In genomic region chr12:41653386-41654110, GRCh38 we compare ENCODE assay signal across 17 cellular contexts.
"Had no signal": no experiment of that assay in that cellular context is flagged by ENCODE, and none has a peak within 500 bp of the region (broad histone marks: within the 10 kb centered on the region; RNA-seq: fewer than 3 reads in every experiment).

No MANE protein-coding gene starts in this region.

- H3K4me3 Mint-ChIP-seq: activated CD4-positive, alpha-beta memory T cell treated with anti-CD3 and anti-CD28 coated beads, Interleukin-2, amount 10 ng/mL, durations not matched to agents 7 days and 5 days; activated naive CD8-positive, alpha-beta T cell; activated T-cell treated with anti-CD3 and anti-CD28 coated beads, Interleukin-2, amount 50 U/mL, for 72 hours; naive B cell; WTC11 had no signal

- H2AFZ ChIP-seq: hepatocyte had no signal

- H3K4me1 ChIP-seq: body of pancreas, esophagus muscularis mucosa, pancreas, sigmoid colon had no signal

- H3K36me3 Mint-ChIP-seq: activated naive CD8-positive, alpha-beta T cell; naive B cell; WTC11 had no signal

- H3K79me2 ChIP-seq: hepatocyte had no signal

- H3K4me2 ChIP-seq: hepatocyte had no signal

- H3K36me3 ChIP-seq: esophagus muscularis mucosa, pancreas, sigmoid colon had no signal

- DNase-seq: activated CD4-positive, alpha-beta memory T cell treated with anti-CD3 and anti-CD28 coated beads, Interleukin-2, amount 10 ng/mL, durations not matched to agents 7 days and 5 days; activated CD4-positive, alpha-beta T cell treated with anti-CD3 and anti-CD28 coated beads for 4 hours; activated gamma-delta T cell treated with Interleukin-2 at 50 U/mL for 16 hours; activated T-cell treated with anti-CD3 and anti-CD28 coated beads, Interleukin-2, amount 50 U/mL, for 72 hours; amniotic stem cell; body of pancreas; caudate nucleus; islet precursor cell; naive B cell; pancreas; sigmoid colon; stimulated activated CD4-positive, alpha-beta T cell treated with anti-CD3 and anti-CD28 coated beads, Interleukin-12 subunit alpha, Interleukin-12 subunit beta, amount 100 ng/mL, for 4 hours; stimulated activated CD4-positive, alpha-beta T cell treated with anti-CD3 and anti-CD28 coated beads, Interleukin-2, amount 100 ng/mL, for 24 hours had no signal

- H3K9me3 Mint-ChIP-seq: activated CD4-positive, alpha-beta memory T cell treated with anti-CD3 and anti-CD28 coated beads, Interleukin-2, amount 10 ng/mL, durations not matched to agents 7 days and 5 days; activated T-cell treated with anti-CD3 and anti-CD28 coated beads, Interleukin-2, amount 50 U/mL, for 72 hours had no signal

- H3K9me3 ChIP-seq: body of pancreas, esophagus muscularis mucosa, pancreas, sigmoid colon had no signal

- H3K27me3 Mint-ChIP-seq: activated CD4-positive, alpha-beta memory T cell treated with anti-CD3 and anti-CD28 coated beads, Interleukin-2, amount 10 ng/mL, durations not matched to agents 7 days and 5 days; activated naive CD8-positive, alpha-beta T cell had no signal

- H3K4me3 ChIP-seq: body of pancreas, esophagus muscularis mucosa, hepatocyte, pancreas, sigmoid colon had no signal

- H3K27me3 ChIP-seq: body of pancreas, esophagus muscularis mucosa, hepatocyte, pancreas, sigmoid colon had no signal

- H3K27ac Mint-ChIP-seq: activated CD4-positive, alpha-beta memory T cell treated with anti-CD3 and anti-CD28 coated beads, Interleukin-2, amount 10 ng/mL, durations not matched to agents 7 days and 5 days; activated naive CD8-positive, alpha-beta T cell; activated T-cell treated with anti-CD3 and anti-CD28 coated beads, Interleukin-2, amount 50 U/mL, for 72 hours; naive B cell; WTC11 had no signal

- H3K4me1 Mint-ChIP-seq: activated CD4-positive, alpha-beta memory T cell treated with anti-CD3 and anti-CD28 coated beads, Interleukin-2, amount 10 ng/mL, durations not matched to agents 7 days and 5 days; naive B cell had no signal

- H3K27ac ChIP-seq: body of pancreas, esophagus muscularis mucosa, hepatocyte, pancreas, sigmoid colon had no signal
